In genomic region chr11:94973099-94973968, GRCh38 we compare ENCODE assay signal across 8 cellular contexts. TPM values are rescaled to one million over a fixed set of nuclear protein-coding genes. Genes with fewer than 3 reads are reported as not detected.
DNase-seq lines count a peak whose midpoint lies in the region; ATAC-seq lines count a peak whose summit lies in the region.

TSS of gene CWC15 (minus strand) at chr11:94973556. CDS start at chr11:94972185, 1,371 bp downstream.
TSS of gene KDM4D (plus strand) at chr11:94973709. CDS start at chr11:94997373, 23,664 bp downstream.

- peaks cover 50% of the 10 kb centered on the region for H3K4me1 Mint-ChIP-seq in activated CD4-positive, alpha-beta T cell treated with anti-CD3 and anti-CD28 coated beads, Interleukin-2, amount 10 ng/mL, durations not matched to agents 7 days and 5 days

- DNase-seq in C1 segment of cervical spinal cord (lab: John Stamatoyannopoulos, UW), result peak; percentile 61 to 95 (median 90)
- DNase-seq in NCI-H526 treated with DMSO at 0.1 percent for 48 hours (lab: John Stamatoyannopoulos, UW), result peak; percentile 93
- peak; percentile 96 for DNase-seq in activated CD4-positive, alpha-beta T cell treated with anti-CD3 and anti-CD28 coated beads, Interleukin-2, amount 10 ng/mL, durations not matched to agents 7 days and 5 days
- DNase-seq in dedifferentiated amniotic fluid mesenchymal stem cell (ENCODE audit: extremely low spot score), result peak; percentile 96
- peak; percentile 99 for DNase-seq in left kidney (ENCODE audit: low read depth, low spot score)
- peak; percentile 93 for DNase-seq in stimulated activated CD4-positive, alpha-beta T cell treated with anti-CD3 and anti-CD28 coated beads, Interleukin-1b, Interleukin-23, amount 100 ng/mL, for 48 hours

- peak within 1 kb of the TSS; percentile 95 for H3K27ac Mint-ChIP-seq in activated CD4-positive, alpha-beta T cell treated with anti-CD3 and anti-CD28 coated beads, Interleukin-2, amount 10 ng/mL, durations not matched to agents 7 days and 5 days

- H3K36me3 Mint-ChIP-seq in activated CD4-positive, alpha-beta T cell treated with anti-CD3 and anti-CD28 coated beads, Interleukin-2, amount 10 ng/mL, durations not matched to agents 7 days and 5 days (ENCODE audit: low read depth), result peaks cover 40% of the 10 kb centered on the region

- CTCF ChIA-PET in activated CD4-positive, alpha-beta T cell treated with anti-CD3 and anti-CD28 coated beads, Interleukin-2, amount 10 ng/mL, durations not matched to agents 7 days and 5 days (lab: Charles Lee), result interaction anchor here (1.0 to 1.4 kb wide), 4 partner anchors 9 to 116 kb away, joined by 3 to 4 read pairs (median 3); no protein-coding TSS in a partner anchor

- peak within 1 kb of the TSS; percentile 98 for H3K4me3 Mint-ChIP-seq in activated CD4-positive, alpha-beta T cell treated with anti-CD3 and anti-CD28 coated beads, Interleukin-2, amount 10 ng/mL, durations not matched to agents 7 days and 5 days

- POLR2A ChIA-PET in activated CD4-positive, alpha-beta T cell treated with anti-CD3 and anti-CD28 coated beads, Interleukin-2, amount 10 ng/mL, durations not matched to agents 7 days and 5 days (lab: Charles Lee), result interaction anchor here (0.6 to 1.2 kb wide), 3 partner anchors 15 to 95 kb away, joined by 3 to 4 read pairs (median 4); no protein-coding TSS in a partner anchor

- ATAC-seq in GM19351 (IDR thresholded peaks at IDR 0.05; ENCODE audit: unreplicated experiment) (peak; percentile 100), HG03520 (IDR thresholded peaks at IDR 0.05; ENCODE audit: unreplicated experiment) (peak; percentile 100)

- H3K9me3 Mint-ChIP-seq in activated CD4-positive, alpha-beta T cell treated with anti-CD3 and anti-CD28 coated beads, Interleukin-2, amount 10 ng/mL, durations not matched to agents 7 days and 5 days, result peaks cover 5% of the 10 kb centered on the region

- H3K27me3 Mint-ChIP-seq in activated CD4-positive, alpha-beta T cell treated with anti-CD3 and anti-CD28 coated beads, Interleukin-2, amount 10 ng/mL, durations not matched to agents 7 days and 5 days, result no peaks in the 10 kb centered on the region

RNA-seq across cellular contexts. Expression of gene CWC15, which starts in this region (rescaled TPM):
- 10 to 100 TPM; 73.1 to 77.2 TPM for total RNA-seq in activated CD4-positive, alpha-beta T cell treated with anti-CD3 and anti-CD28 coated beads, Interleukin-2, amount 10 ng/mL, durations not matched to agents 7 days and 5 days

RNA-seq across cellular contexts. Expression of gene KDM4D, which starts in this region (rescaled TPM):
- 1 to 10 TPM in 1 of 2 experiments, under 1 TPM in 1; 0.84 to 1.0 TPM for total RNA-seq in activated CD4-positive, alpha-beta T cell treated with anti-CD3 and anti-CD28 coated beads, Interleukin-2, amount 10 ng/mL, durations not matched to agents 7 days and 5 days

Comparison
In these comparisons a context has a peak if more than half of its experiments do, and no peak if none do; other contexts are left out.
1. Peak in every context shown above with its lines: DNase-seq and ATAC-seq.